ENCODE assay signal across 1 cellular context in genomic region chr17:73187203-73187769, GRCh38.
TF ChIP-seq lines count a peak whose summit lies in the region.

No MANE protein-coding gene starts in this region.

TF ChIP-seq in HepG2, 621 proteins besides CTCF, POLR2A, EP300 and RAD21 (continued from another document):
- TF ChIP-seq, protein P1, sequence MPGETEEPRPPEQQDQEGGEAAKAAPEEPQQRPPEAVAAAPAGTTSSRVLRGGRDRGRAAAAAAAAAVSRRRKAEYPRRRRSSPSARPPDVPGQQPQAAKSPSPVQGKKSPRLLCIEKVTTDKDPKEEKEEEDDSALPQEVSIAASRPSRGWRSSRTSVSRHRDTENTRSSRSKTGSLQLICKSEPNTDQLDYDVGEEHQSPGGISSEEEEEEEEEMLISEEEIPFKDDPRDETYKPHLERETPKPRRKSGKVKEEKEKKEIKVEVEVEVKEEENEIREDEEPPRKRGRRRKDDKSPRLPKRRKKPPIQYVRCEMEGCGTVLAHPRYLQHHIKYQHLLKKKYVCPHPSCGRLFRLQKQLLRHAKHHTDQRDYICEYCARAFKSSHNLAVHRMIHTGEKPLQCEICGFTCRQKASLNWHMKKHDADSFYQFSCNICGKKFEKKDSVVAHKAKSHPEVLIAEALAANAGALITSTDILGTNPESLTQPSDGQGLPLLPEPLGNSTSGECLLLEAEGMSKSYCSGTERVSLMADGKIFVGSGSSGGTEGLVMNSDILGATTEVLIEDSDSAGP (CRISPR knock-in tag; IDR thresholded peaks at IDR 0.05; ENCODE audit: borderline replicate concordance) = peak; percentile 40; the same call in 1 of the 2 replicates
- TF ChIP-seq ZBTB1 (CRISPR knock-in tag; IDR thresholded peaks at IDR 0.05; ENCODE audit: borderline replicate concordance) (no peak), SRSF1 (optimal IDR thresholded peaks at IDR 0.05; ENCODE audit: low read depth, low read length) (no peak), CEBPZ (IDR thresholded peaks at IDR 0.05; ENCODE audit: low read length) (no peak), PTBP1 (IDR thresholded peaks at IDR 0.05; ENCODE audit: low read depth, low read length, poor library complexity, severe bottlenecking) (no peak), ZNF33B (CRISPR knock-in tag; IDR thresholded peaks at IDR 0.05) (peak; percentile 63; the same call in 1 of the 2 replicates), TBX3 (IDR thresholded peaks at IDR 0.05; ENCODE audit: borderline replicate concordance) (peak; percentile 97), ZNF749 (CRISPR knock-in tag; IDR thresholded peaks at IDR 0.05; ENCODE audit: borderline replicate concordance) (peak; percentile 78; the same call in 1 of the 2 replicates), ZNF619 (CRISPR knock-in tag; IDR thresholded peaks at IDR 0.05) (no peak; the same call in 1 of the 2 replicates), GABPB1 (CRISPR knock-in tag; IDR thresholded peaks at IDR 0.05) (peak; percentile 53), GATAD2A (CRISPR knock-in tag; IDR thresholded peaks at IDR 0.05) (peak; percentile 96), CBX1 (IDR thresholded peaks at IDR 0.05; ENCODE audit: low read depth) (peak; percentile 52), GMEB1 (CRISPR knock-in tag; IDR thresholded peaks at IDR 0.05; ENCODE audit: borderline replicate concordance) (no peak), TBX2 (CRISPR knock-in tag; IDR thresholded peaks at IDR 0.05; ENCODE audit: borderline replicate concordance) (peak; percentile 100), ZNF614 (CRISPR knock-in tag; IDR thresholded peaks at IDR 0.05; ENCODE audit: borderline replicate concordance) (peak; percentile 99), KLF11 (CRISPR knock-in tag; IDR thresholded peaks at IDR 0.05) (peak; percentile 43; the same call in 1 of the 2 replicates), ZNF274 (CRISPR knock-in tag; IDR thresholded peaks at IDR 0.05) (no peak; the same call in 1 of the 2 replicates), PRDM10 (CRISPR knock-in tag; IDR thresholded peaks at IDR 0.05; ENCODE audit: low read depth) (peak; percentile 67; the same call in 1 of the 2 replicates), PREB (CRISPR knock-in tag; IDR thresholded peaks at IDR 0.05) (no peak), BRCA1 (CRISPR knock-in tag; IDR thresholded peaks at IDR 0.05) (no peak), MIXL1 (CRISPR knock-in tag; IDR thresholded peaks at IDR 0.05) (peak; percentile 81; the same call in 1 of the 2 replicates), ATF7 (IDR thresholded peaks at IDR 0.05) (no peak), ATF7 (CRISPR knock-in tag; IDR thresholded peaks at IDR 0.05) (no peak; the same call in 1 of the 2 replicates), ZNF101 (CRISPR knock-in tag; IDR thresholded peaks at IDR 0.05; ENCODE audit: borderline replicate concordance, low read depth) (no peak), ZBTB3 (CRISPR knock-in tag; IDR thresholded peaks at IDR 0.05; ENCODE audit: borderline replicate concordance, low read depth) (no peak), BCL3 (CRISPR knock-in tag; IDR thresholded peaks at IDR 0.05) (peak; percentile 92), ZFP41 (CRISPR knock-in tag; IDR thresholded peaks at IDR 0.05; ENCODE audit: borderline replicate concordance) (no peak), GLMP (CRISPR knock-in tag; IDR thresholded peaks at IDR 0.05; ENCODE audit: borderline replicate concordance) (no peak), DMTF1 (CRISPR knock-in tag; IDR thresholded peaks at IDR 0.05) (no peak), ZSCAN31 (CRISPR knock-in tag; IDR thresholded peaks at IDR 0.05; ENCODE audit: low read depth) (peak; percentile 79; the same call in 1 of the 2 replicates), ZNF124 (CRISPR knock-in tag; IDR thresholded peaks at IDR 0.05) (no peak), SMYD3 (CRISPR knock-in tag; IDR thresholded peaks at IDR 0.05) (peak; percentile 68; the same call in 1 of the 2 replicates)
- TF ChIP-seq, protein P2, sequence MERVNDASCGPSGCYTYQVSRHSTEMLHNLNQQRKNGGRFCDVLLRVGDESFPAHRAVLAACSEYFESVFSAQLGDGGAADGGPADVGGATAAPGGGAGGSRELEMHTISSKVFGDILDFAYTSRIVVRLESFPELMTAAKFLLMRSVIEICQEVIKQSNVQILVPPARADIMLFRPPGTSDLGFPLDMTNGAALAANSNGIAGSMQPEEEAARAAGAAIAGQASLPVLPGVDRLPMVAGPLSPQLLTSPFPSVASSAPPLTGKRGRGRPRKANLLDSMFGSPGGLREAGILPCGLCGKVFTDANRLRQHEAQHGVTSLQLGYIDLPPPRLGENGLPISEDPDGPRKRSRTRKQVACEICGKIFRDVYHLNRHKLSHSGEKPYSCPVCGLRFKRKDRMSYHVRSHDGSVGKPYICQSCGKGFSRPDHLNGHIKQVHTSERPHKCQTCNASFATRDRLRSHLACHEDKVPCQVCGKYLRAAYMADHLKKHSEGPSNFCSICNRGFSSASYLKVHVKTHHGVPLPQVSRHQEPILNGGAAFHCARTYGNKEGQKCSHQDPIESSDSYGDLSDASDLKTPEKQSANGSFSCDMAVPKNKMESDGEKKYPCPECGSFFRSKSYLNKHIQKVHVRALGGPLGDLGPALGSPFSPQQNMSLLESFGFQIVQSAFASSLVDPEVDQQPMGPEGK (CRISPR knock-in tag; IDR thresholded peaks at IDR 0.05) = peak; percentile 88
- TF ChIP-seq, protein P3, sequence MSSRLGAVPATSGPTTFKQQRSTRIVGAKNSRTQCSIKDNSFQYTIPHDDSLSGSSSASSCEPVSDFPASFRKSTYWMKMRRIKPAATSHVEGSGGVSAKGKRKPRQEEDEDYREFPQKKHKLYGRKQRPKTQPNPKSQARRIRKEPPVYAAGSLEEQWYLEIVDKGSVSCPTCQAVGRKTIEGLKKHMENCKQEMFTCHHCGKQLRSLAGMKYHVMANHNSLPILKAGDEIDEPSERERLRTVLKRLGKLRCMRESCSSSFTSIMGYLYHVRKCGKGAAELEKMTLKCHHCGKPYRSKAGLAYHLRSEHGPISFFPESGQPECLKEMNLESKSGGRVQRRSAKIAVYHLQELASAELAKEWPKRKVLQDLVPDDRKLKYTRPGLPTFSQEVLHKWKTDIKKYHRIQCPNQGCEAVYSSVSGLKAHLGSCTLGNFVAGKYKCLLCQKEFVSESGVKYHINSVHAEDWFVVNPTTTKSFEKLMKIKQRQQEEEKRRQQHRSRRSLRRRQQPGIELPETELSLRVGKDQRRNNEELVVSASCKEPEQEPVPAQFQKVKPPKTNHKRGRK (CRISPR knock-in tag; IDR thresholded peaks at IDR 0.05) = 0 out of 2 replicates have a peak, but pooled peaks have one; percentile 64
- TF ChIP-seq, protein P4, sequence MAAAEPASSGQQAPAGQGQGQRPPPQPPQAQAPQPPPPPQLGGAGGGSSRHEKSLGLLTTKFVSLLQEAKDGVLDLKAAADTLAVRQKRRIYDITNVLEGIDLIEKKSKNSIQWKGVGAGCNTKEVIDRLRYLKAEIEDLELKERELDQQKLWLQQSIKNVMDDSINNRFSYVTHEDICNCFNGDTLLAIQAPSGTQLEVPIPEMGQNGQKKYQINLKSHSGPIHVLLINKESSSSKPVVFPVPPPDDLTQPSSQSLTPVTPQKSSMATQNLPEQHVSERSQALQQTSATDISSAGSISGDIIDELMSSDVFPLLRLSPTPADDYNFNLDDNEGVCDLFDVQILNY (CRISPR knock-in tag; conservative IDR thresholded peaks at IDR 0.05) = no peak
TF ChIP-seq in HepG2: peak in this region for 298.
